ENCODE assay signal across 25 cellular contexts in genomic region chr13:30091035-30091434, GRCh38.
"Had no signal": no experiment of that assay in that cellular context is flagged by ENCODE, and none has a peak within 500 bp of the region (broad histone marks: within the 10 kb centered on the region; RNA-seq: fewer than 3 reads in every experiment).

No MANE protein-coding gene starts in this region.

- H3K4me3 ChIP-seq: adrenal gland, body of pancreas, colonic mucosa, esophagus squamous epithelium, gastroesophageal sphincter had no signal

- DNase-seq: activated CD4-positive, alpha-beta memory T cell treated with anti-CD3 and anti-CD28 coated beads, Interleukin-2, amount 10 ng/mL, durations not matched to agents 7 days and 5 days; activated CD4-positive, alpha-beta T cell treated with anti-CD3 and anti-CD28 coated beads for 1 hour; activated CD4-positive, alpha-beta T cell treated with anti-CD3 and anti-CD28 coated beads for 4 hours; activated CD4-positive, alpha-beta T cell treated with anti-CD3 and anti-CD28 coated beads, Interleukin-2, amount 10 ng/mL, durations not matched to agents 7 days and 5 days; activated CD4-positive, alpha-beta T cell treated with anti-CD3 and anti-CD28 coated beads, Interleukin-2, amount 50 U/mL, for 4 hours; activated effector memory CD4-positive, alpha-beta T cell treated with anti-CD3 and anti-CD28 coated beads, Interleukin-2, amount 50 U/mL, for 16 hours; activated naive CD4-positive, alpha-beta T cell treated with anti-CD3 and anti-CD28 coated beads for 36 hours; activated naive CD8-positive, alpha-beta T cell treated with anti-CD3 and anti-CD28 coated beads for 36 hours; activated naive CD8-positive, alpha-beta T cell treated with anti-CD3 and anti-CD28 coated beads, Interleukin-2, amount 50 U/mL, for 24 hours; activated T-cell treated with anti-CD3 and anti-CD28 coated beads, Interleukin-2, amount 50 U/mL, for 48 hours; body of pancreas; central memory CD4-positive, alpha-beta T cell; cerebellar nuclear complex; colonic mucosa; effector CD8-positive, alpha-beta T cell; esophagus squamous epithelium; T-helper 2 cell had no signal

- H3K27ac Mint-ChIP-seq: activated CD4-positive, alpha-beta memory T cell treated with anti-CD3 and anti-CD28 coated beads, Interleukin-2, amount 10 ng/mL, durations not matched to agents 7 days and 5 days; activated CD4-positive, alpha-beta T cell treated with anti-CD3 and anti-CD28 coated beads, Interleukin-2, amount 10 ng/mL, durations not matched to agents 7 days and 5 days; activated naive CD4-positive, alpha-beta T cell treated with anti-CD3 and anti-CD28 coated beads for 36 hours; activated naive CD4-positive, alpha-beta T cell treated with anti-CD3 and anti-CD28 coated beads, Interleukin-2, amount 50 U/mL, for 24 hours; activated naive CD8-positive, alpha-beta T cell treated with anti-CD3 and anti-CD28 coated beads for 36 hours; activated naive CD8-positive, alpha-beta T cell treated with anti-CD3 and anti-CD28 coated beads, Interleukin-2, amount 50 U/mL, for 24 hours; activated T-helper 1 cell treated with anti-CD3 and anti-CD28 coated beads, Interleukin-12 subunit alpha, Interleukin-12 subunit beta, Interleukin-2, Interleukin-4 antibody, amounts not matched to agents 30 ng/mL and 10 ng/mL and 1 ng/mL, durations not matched to agents 14 hours and 24 hours and 36 hours; activated T-helper 2 cell treated with anti-CD3 and anti-CD28 coated beads, Interferon-gamma antibody, Interleukin-2, Interleukin-4, amounts not matched to agents 10 μg/mL and 5 μg/mL and 100 μg/mL, durations not matched to agents 14 hours and 24 hours and 36 hours; WTC11 had no signal

- H3K4me1 ChIP-seq: adrenal gland, body of pancreas, colonic mucosa, esophagus squamous epithelium, gastroesophageal sphincter had no signal

- H3K27me3 ChIP-seq: adrenal gland, body of pancreas, colonic mucosa, esophagus squamous epithelium, gastroesophageal sphincter had no signal

- H3K36me3 Mint-ChIP-seq: activated naive CD4-positive, alpha-beta T cell treated with anti-CD3 and anti-CD28 coated beads, Interleukin-2, amount 50 U/mL, for 24 hours; activated naive CD8-positive, alpha-beta T cell treated with anti-CD3 and anti-CD28 coated beads for 36 hours had no signal

- H3K9me3 Mint-ChIP-seq: activated CD4-positive, alpha-beta memory T cell treated with anti-CD3 and anti-CD28 coated beads, Interleukin-2, amount 10 ng/mL, durations not matched to agents 7 days and 5 days; activated CD4-positive, alpha-beta T cell treated with anti-CD3 and anti-CD28 coated beads, Interleukin-2, amount 10 ng/mL, durations not matched to agents 7 days and 5 days; activated naive CD4-positive, alpha-beta T cell treated with anti-CD3 and anti-CD28 coated beads for 36 hours; activated naive CD4-positive, alpha-beta T cell treated with anti-CD3 and anti-CD28 coated beads, Interleukin-2, amount 50 U/mL, for 24 hours; activated naive CD8-positive, alpha-beta T cell treated with anti-CD3 and anti-CD28 coated beads for 36 hours; activated naive CD8-positive, alpha-beta T cell treated with anti-CD3 and anti-CD28 coated beads, Interleukin-2, amount 50 U/mL, for 24 hours; activated T-helper 1 cell treated with anti-CD3 and anti-CD28 coated beads, Interleukin-12 subunit alpha, Interleukin-12 subunit beta, Interleukin-2, Interleukin-4 antibody, amounts not matched to agents 30 ng/mL and 10 ng/mL and 1 ng/mL, durations not matched to agents 14 hours and 24 hours and 36 hours; activated T-helper 2 cell treated with anti-CD3 and anti-CD28 coated beads, Interferon-gamma antibody, Interleukin-2, Interleukin-4, amounts not matched to agents 10 μg/mL and 5 μg/mL and 100 μg/mL, durations not matched to agents 14 hours and 24 hours and 36 hours had no signal

- H3K27ac ChIP-seq: adrenal gland, body of pancreas, colonic mucosa, epithelial cell of prostate, esophagus squamous epithelium, gastroesophageal sphincter, VCaP had no signal

- H3K9me3 ChIP-seq: adrenal gland, body of pancreas, colonic mucosa, esophagus squamous epithelium, gastroesophageal sphincter had no signal

- H3K36me3 ChIP-seq: adrenal gland, colonic mucosa, esophagus squamous epithelium, gastroesophageal sphincter had no signal

- H3K4me3 Mint-ChIP-seq: activated CD4-positive, alpha-beta memory T cell treated with anti-CD3 and anti-CD28 coated beads, Interleukin-2, amount 10 ng/mL, durations not matched to agents 7 days and 5 days; activated CD4-positive, alpha-beta T cell treated with anti-CD3 and anti-CD28 coated beads, Interleukin-2, amount 10 ng/mL, durations not matched to agents 7 days and 5 days; activated naive CD4-positive, alpha-beta T cell treated with anti-CD3 and anti-CD28 coated beads for 36 hours; activated naive CD4-positive, alpha-beta T cell treated with anti-CD3 and anti-CD28 coated beads, Interleukin-2, amount 50 U/mL, for 24 hours; activated naive CD8-positive, alpha-beta T cell treated with anti-CD3 and anti-CD28 coated beads for 36 hours; activated naive CD8-positive, alpha-beta T cell treated with anti-CD3 and anti-CD28 coated beads, Interleukin-2, amount 50 U/mL, for 24 hours; activated T-helper 1 cell treated with anti-CD3 and anti-CD28 coated beads, Interleukin-12 subunit alpha, Interleukin-12 subunit beta, Interleukin-2, Interleukin-4 antibody, amounts not matched to agents 30 ng/mL and 10 ng/mL and 1 ng/mL, durations not matched to agents 14 hours and 24 hours and 36 hours; WTC11 had no signal

- H3K27me3 Mint-ChIP-seq: activated naive CD4-positive, alpha-beta T cell treated with anti-CD3 and anti-CD28 coated beads, Interleukin-2, amount 50 U/mL, for 24 hours; activated naive CD8-positive, alpha-beta T cell treated with anti-CD3 and anti-CD28 coated beads for 36 hours; activated naive CD8-positive, alpha-beta T cell treated with anti-CD3 and anti-CD28 coated beads, Interleukin-2, amount 50 U/mL, for 24 hours had no signal

- H3K4me1 Mint-ChIP-seq: activated CD4-positive, alpha-beta T cell treated with anti-CD3 and anti-CD28 coated beads, Interleukin-2, amount 10 ng/mL, durations not matched to agents 7 days and 5 days; activated naive CD4-positive, alpha-beta T cell treated with anti-CD3 and anti-CD28 coated beads, Interleukin-2, amount 50 U/mL, for 24 hours; activated naive CD8-positive, alpha-beta T cell treated with anti-CD3 and anti-CD28 coated beads for 36 hours; activated naive CD8-positive, alpha-beta T cell treated with anti-CD3 and anti-CD28 coated beads, Interleukin-2, amount 50 U/mL, for 24 hours; WTC11 had no signal
